22 cellular contexts compared by ENCODE assay signal in the genomic region with DNA sequence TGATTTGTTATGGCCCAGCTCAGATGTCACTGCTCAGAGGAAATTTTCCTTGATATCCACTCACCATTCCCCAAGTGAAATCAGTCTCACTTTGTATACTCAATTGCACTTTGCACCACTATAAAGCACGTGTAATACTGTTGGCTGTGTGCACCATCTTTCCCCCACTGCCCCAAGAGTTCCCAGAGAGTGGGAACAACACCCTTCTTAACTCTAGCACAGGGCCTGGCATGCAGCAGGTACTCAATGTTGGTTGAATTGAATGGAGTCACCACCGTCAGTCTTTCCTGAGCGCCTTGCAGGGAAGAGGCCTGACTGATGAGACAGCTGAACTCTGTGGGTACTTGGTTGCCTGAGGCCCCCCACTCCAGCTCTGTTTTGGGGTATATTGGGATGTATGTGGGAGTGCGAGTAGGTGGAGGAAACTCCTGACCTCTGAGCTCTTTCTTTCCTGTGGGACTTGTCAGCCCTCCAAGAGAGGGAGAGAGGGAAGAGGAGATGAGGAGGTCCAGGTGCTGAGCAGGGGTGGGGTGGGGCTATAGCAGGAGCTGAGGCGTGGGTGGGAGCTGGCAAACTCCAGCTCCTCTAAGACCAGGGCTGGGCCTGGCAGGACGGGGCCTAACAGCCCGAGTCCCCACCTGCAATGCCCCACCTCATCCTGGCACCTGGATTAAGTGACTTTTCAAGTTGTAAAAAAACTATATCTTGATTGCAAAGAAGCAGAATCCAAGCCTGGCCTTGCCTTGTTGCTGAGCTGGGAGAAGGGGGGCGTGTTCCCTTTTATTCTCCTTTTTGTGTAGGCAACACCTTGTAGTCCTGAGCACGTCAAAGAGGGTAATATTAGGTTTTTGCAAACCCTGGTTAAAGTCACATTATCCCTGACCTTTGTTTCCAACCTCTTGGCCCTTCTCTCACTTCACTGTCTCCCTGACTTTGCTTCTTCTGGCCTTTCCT. TPM values are rescaled to one million over a fixed set of nuclear protein-coding genes. Genes with fewer than 3 reads are reported as not detected.
A peak's percentile ranks its signal among the peaks of the same experiment; 100 is the strongest.
DNase-seq lines count a peak whose midpoint lies in the region; ATAC-seq, FAIRE-seq and TF ChIP-seq lines count a peak whose summit lies in the region.
"Had no signal": no experiment of that assay in that cellular context is flagged by ENCODE, and none has a peak within 500 bp of the region (broad histone marks: within the 10 kb centered on the region; RNA-seq: fewer than 3 reads in every experiment).

No MANE protein-coding gene starts in this region.

- H3K36me3 Mint-ChIP-seq in astrocyte (ENCODE audit: low read depth, unreplicated experiment), result no peaks in the 10 kb centered on the region
- H3K36me3 Mint-ChIP-seq in mesothelial cell of epicardium, result no peaks in the 10 kb centered on the region
- H3K36me3 Mint-ChIP-seq: IgD-negative memory B cell; naive thymus-derived CD8-positive, alpha-beta T cell had no signal

- ATAC-seq in left cardiac atrium (no peak), GM18511 (IDR thresholded peaks at IDR 0.05; ENCODE audit: unreplicated experiment) (no peak), GM21390 (IDR thresholded peaks at IDR 0.05; ENCODE audit: unreplicated experiment) (no peak)
- ATAC-seq: naive thymus-derived CD8-positive, alpha-beta T cell had no signal

- intact Hi-C loops in left cardiac atrium (cut with DNase I) (no loop called here), transverse colon (cut with DNase I; ENCODE audit: low total_unique reads) (no loop called here)

- H2AFZ ChIP-seq in astrocyte (ENCODE audit: low read depth, low read length) (no peak overlapping the region), Karpas-422 (ENCODE audit: low read length) (no peak overlapping the region)

- peak overlapping the region; percentile 50 for H3K27ac ChIP-seq in cardiac muscle cell
- no peak overlapping the region for H3K27ac ChIP-seq in astrocyte (ENCODE audit: low read depth, low read length)
- H3K27ac ChIP-seq in transverse colon, result peak overlapping the region; percentile 49 to 68 (median 59)
- no peak overlapping the region for H3K27ac ChIP-seq in Karpas-422 (ENCODE audit: low read length)
- H3K27ac ChIP-seq: tibial artery had no signal

- in situ Hi-C loops in transverse colon (cut with MboI; ENCODE audit: low pct_ligation_motif_present in 1 of 4, low pct_unique_long_range_greater_than_20kb in 1 of 4, low sequenced_read_pairs in 3 of 4), result no loop called here

- H4K20me1 ChIP-seq in astrocyte (ENCODE audit: insufficient read depth, low read length) (no peaks in the 10 kb centered on the region), Karpas-422 (ENCODE audit: insufficient read depth, low read depth, low read length) (no peaks in the 10 kb centered on the region)

- no peak overlapping the region for H3K4me2 ChIP-seq in astrocyte (ENCODE audit: low read length)
- no peak overlapping the region for H3K4me2 ChIP-seq in Karpas-422 (ENCODE audit: low read depth, low read length, poor library complexity, severe bottlenecking)

- FAIRE-seq in astrocyte (lab: Jason Lieb, UNC), result no peak

- 14 to 54% methylated on average over 1 to 9 of the region's 9 CpGs for WGBS in transverse colon (ENCODE audit: low coverage in 1 of 2), 2 donors

- H3K4me3 Mint-ChIP-seq in astrocyte (ENCODE audit: unreplicated experiment) (no peak overlapping the region), mesothelial cell of epicardium (no peak overlapping the region)
- H3K4me3 Mint-ChIP-seq: activated B cell treated with CpG ODN at 0.5 μM for 24 hours; HFFc6; IgD-negative memory B cell; naive thymus-derived CD8-positive, alpha-beta T cell had no signal

- DNase-seq in cardiac muscle cell (ENCODE audit: low read depth in 1 of 2, low spot score in 1 of 2) (no peak), left cardiac atrium (no peak), astrocyte (ENCODE audit: low read depth) (no peak), mesothelial cell of epicardium (ENCODE audit: low spot score in 2 of 2, unreplicated experiment in 2 of 2) (no peak), transverse colon (peak; percentile 77), Karpas-422 (no peak)
- DNase-seq: ACHN; activated B cell treated with CpG ODN at 0.5 μM for 24 hours; activated gamma-delta T cell treated with Interleukin-2 at 50 U/mL for 16 hours; Caco-2; HFFc6; hippocampal formation; naive thymus-derived CD8-positive, alpha-beta T cell; NCI-H1092 treated with DMSO at 0.1 percent for 48 hours; NCI-H2171; NCI-H82; retina; T-helper 1 cell; tibial artery had no signal

- H3K79me2 ChIP-seq in astrocyte (ENCODE audit: insufficient read depth, low read length) (no peaks in the 10 kb centered on the region), Karpas-422 (ENCODE audit: low read length) (no peaks in the 10 kb centered on the region)

- no peak for TF ChIP-seq POLR2A in transverse colon (IDR thresholded peaks at IDR 0.05)

- H3K9me3 ChIP-seq in cardiac muscle cell (ENCODE audit: low read depth), result no peaks in the 10 kb centered on the region
- H3K9me3 ChIP-seq in astrocyte (ENCODE audit: insufficient read depth, low read depth, low read length), result no peaks in the 10 kb centered on the region
- no peaks in the 10 kb centered on the region for H3K9me3 ChIP-seq in transverse colon
- no peaks in the 10 kb centered on the region for H3K9me3 ChIP-seq in Karpas-422 (ENCODE audit: low read length)
- H3K9me3 ChIP-seq: Caco-2, tibial artery had no signal

- H3K9ac ChIP-seq in astrocyte (ENCODE audit: low read length) (no peak overlapping the region), Karpas-422 (ENCODE audit: low read length) (no peak overlapping the region)

- TF ChIP-seq CTCF in cardiac muscle cell (IDR thresholded peaks at IDR 0.05; ENCODE audit: low read depth, low read length) (no peak), astrocyte (IDR thresholded peaks at IDR 0.05; ENCODE audit: insufficient read depth, low read depth, low read length) (no peak), mesothelial cell of epicardium (IDR thresholded peaks at IDR 0.05; ENCODE audit: unreplicated experiment) (no peak), transverse colon (IDR thresholded peaks at IDR 0.05) (no peak)

- H3K9me3 Mint-ChIP-seq in astrocyte (ENCODE audit: unreplicated experiment), result no peaks in the 10 kb centered on the region
- no peaks in the 10 kb centered on the region for H3K9me3 Mint-ChIP-seq in mesothelial cell of epicardium
- H3K9me3 Mint-ChIP-seq: activated B cell treated with CpG ODN at 0.5 μM for 24 hours; HFFc6; IgD-negative memory B cell; naive thymus-derived CD8-positive, alpha-beta T cell had no signal

- H3K27me3 ChIP-seq in cardiac muscle cell (no peaks in the 10 kb centered on the region), astrocyte (ENCODE audit: insufficient read depth, low read length) (no peaks in the 10 kb centered on the region), transverse colon (no peaks in the 10 kb centered on the region), Karpas-422 (ENCODE audit: low read length) (no peaks in the 10 kb centered on the region)
- H3K27me3 ChIP-seq: tibial artery had no signal

- no peak for TF ChIP-seq EP300 in transverse colon (IDR thresholded peaks at IDR 0.05; ENCODE audit: low read depth)

- peaks cover 12% of the 10 kb centered on the region for H3K4me1 Mint-ChIP-seq in astrocyte (ENCODE audit: low read depth, unreplicated experiment)
- H3K4me1 Mint-ChIP-seq in mesothelial cell of epicardium, result peaks cover 33% of the 10 kb centered on the region
- H3K4me1 Mint-ChIP-seq: activated B cell treated with CpG ODN at 0.5 μM for 24 hours had no signal

- H3K4me1 ChIP-seq in cardiac muscle cell (ENCODE audit: low read depth), result peaks cover 14% of the 10 kb centered on the region
- peaks cover 8% of the 10 kb centered on the region for H3K4me1 ChIP-seq in astrocyte (ENCODE audit: insufficient read depth, low read length)
- H3K4me1 ChIP-seq in transverse colon, result peaks cover 6 to 36% (median 22%) of the 10 kb centered on the region in 4 donors
- no peaks in the 10 kb centered on the region for H3K4me1 ChIP-seq in Karpas-422 (ENCODE audit: low read length)

- no peaks in the 10 kb centered on the region for H3K36me3 ChIP-seq in cardiac muscle cell
- no peaks in the 10 kb centered on the region for H3K36me3 ChIP-seq in astrocyte (ENCODE audit: insufficient read depth, low read length)
- H3K36me3 ChIP-seq in transverse colon, result no peaks in the 10 kb centered on the region
- no peaks in the 10 kb centered on the region for H3K36me3 ChIP-seq in Karpas-422 (ENCODE audit: insufficient read depth, low read length)
- H3K36me3 ChIP-seq: tibial artery had no signal

- H3K27ac Mint-ChIP-seq in astrocyte (ENCODE audit: unreplicated experiment), result peak overlapping the region; percentile 77
- H3K27ac Mint-ChIP-seq in mesothelial cell of epicardium, result peak overlapping the region; percentile 69
- H3K27ac Mint-ChIP-seq: activated B cell treated with CpG ODN at 0.5 μM for 24 hours, HFFc6 had no signal

- H3K9me2 ChIP-seq in Karpas-422 (replicated peaks; ENCODE audit: insufficient read depth, low read length), result no peaks in the 10 kb centered on the region

- H3K4me3 ChIP-seq in cardiac muscle cell (no peak overlapping the region), astrocyte (ENCODE audit: insufficient read depth, low read depth, low read length) (no peak overlapping the region), transverse colon (no peak overlapping the region), Karpas-422 (ENCODE audit: low read length) (no peak overlapping the region)
- H3K4me3 ChIP-seq: tibial artery had no signal

- H3K27me3 Mint-ChIP-seq in astrocyte (ENCODE audit: low read depth, unreplicated experiment), result peaks cover 6% of the 10 kb centered on the region
- no peaks in the 10 kb centered on the region for H3K27me3 Mint-ChIP-seq in mesothelial cell of epicardium (ENCODE audit: low read depth)
- H3K27me3 Mint-ChIP-seq: activated B cell treated with CpG ODN at 0.5 μM for 24 hours; IgD-negative memory B cell; naive thymus-derived CD8-positive, alpha-beta T cell had no signal

RNA-seq across cellular contexts. Expression of a gene that starts 19.4 kb away (rescaled TPM):
- total RNA-seq in cardiac muscle cell, result 18.8 and 32.7 TPM in 2 replicates
- 53.4 and 69.2 TPM in 2 replicates for polyA plus RNA-seq in cardiac muscle cell
- total RNA-seq in left cardiac atrium, result 10 to 100 TPM; 71.8 to 77.4 TPM
- 86.9 and 88.0 TPM in 2 replicates for total RNA-seq in astrocyte
- 97.8 to 102 TPM (median 99.3 TPM) in 3 replicates for total RNA-seq in mesothelial cell of epicardium
- 100 to 1,000 TPM in 1 of 4 donors, 10 to 100 TPM in 3; 34.6 to 114 (median 60.9) TPM for total RNA-seq in transverse colon
- total RNA-seq in Karpas-422 (2014; rRNA removed; shearing (Covaris generic); ENCODE audit: low replicate concordance), result 20.2 and 21.7 TPM in 2 replicates

Comparison
In these comparisons a context has a peak if more than half of its experiments do, and no peak if none do; other contexts are left out.
1. H3K27ac ChIP-seq: peak in cardiac muscle cell (single experiment) and transverse colon (4 of 4); none in astrocyte (single experiment) and Karpas-422 (single experiment).